Comparison of ENCODE assay signal across 23 cellular contexts in genomic region chr10:122072491-122072890, GRCh38.
"Had no signal": no experiment of that assay in that cellular context is flagged by ENCODE, and none has a peak within 500 bp of the region (broad histone marks: within the 10 kb centered on the region; RNA-seq: fewer than 3 reads in every experiment).

No MANE protein-coding gene starts in this region.

- ATAC-seq: activated T-cell treated with anti-CD3 and anti-CD28 coated beads, Interleukin-2, amount 50 U/mL, for 72 hours; SK-N-SH treated with all-trans-retinoic acid at 6 μM for 48 hours; WTC11 had no signal

- DNase-seq: activated CD4-positive, alpha-beta memory T cell treated with anti-CD3 and anti-CD28 coated beads for 36 hours; activated CD4-positive, alpha-beta T cell treated with anti-CD3 and anti-CD28 coated beads for 1 hour; activated CD4-positive, alpha-beta T cell treated with anti-CD3 and anti-CD28 coated beads, Interleukin-2, amount 10 ng/mL, durations not matched to agents 7 days and 5 days; activated naive CD4-positive, alpha-beta T cell; activated T-cell treated with anti-CD3 and anti-CD28 coated beads, Interleukin-2, amount 50 U/mL, for 72 hours; aorta; central memory CD4-positive, alpha-beta T cell; KG1; NCI-H1092 treated with DMSO at 0.1 percent for 48 hours; NCI-H1417 treated with DMSO at 0.1 percent for 48 hours; NCI-H1694; NCI-H2029; NCI-H2107; NCI-H2171 treated with DMSO at 0.1 percent for 48 hours; NCI-H226; NCI-H526; NCI-H774; OCI-M1; Peyer's patch; SHP77; SW 1271 had no signal
